ENCODE assay signal across 8 cellular contexts in the genomic region with DNA sequence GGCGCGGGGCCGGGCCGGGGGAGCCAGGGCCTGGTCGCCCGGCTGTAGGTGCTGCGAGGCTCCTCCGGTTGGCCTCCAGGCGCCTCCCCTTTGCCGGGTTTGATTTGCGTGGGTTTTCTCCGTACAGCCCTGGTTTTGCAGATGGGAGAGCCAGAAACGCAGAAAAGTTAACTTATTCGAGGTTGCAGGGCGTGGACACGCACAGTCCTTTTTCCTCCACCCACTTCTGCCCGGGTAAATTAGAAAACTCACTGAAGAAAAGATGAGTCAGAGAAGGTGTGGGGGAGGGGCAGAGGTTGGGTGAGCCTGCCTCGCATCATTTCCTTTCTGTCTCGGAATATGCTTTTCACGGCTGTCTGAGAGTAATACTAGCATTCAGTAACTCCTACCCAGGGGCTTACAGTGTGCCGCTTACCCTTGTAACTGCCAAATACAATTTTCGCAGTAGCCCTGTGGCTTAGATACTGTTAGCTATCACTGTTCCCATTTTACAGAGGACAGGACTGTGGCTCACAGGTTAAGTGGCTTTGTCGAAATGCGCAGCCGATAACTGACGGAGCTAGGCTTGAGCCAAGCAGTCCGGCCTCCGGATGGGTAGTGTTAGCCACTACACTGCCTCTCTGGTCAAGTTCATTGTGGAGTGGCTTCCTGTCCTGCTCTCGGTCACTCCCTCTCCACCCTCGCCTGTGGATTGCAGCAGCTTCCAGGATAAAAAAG. TPM values are rescaled to one million over a fixed set of nuclear protein-coding genes. Genes with fewer than 3 reads are reported as not detected.
DNase-seq lines count a peak whose midpoint lies in the region; ATAC-seq and TF ChIP-seq lines count a peak whose summit lies in the region.

No MANE protein-coding gene starts in this region.

- DNase-seq in CD8-positive, alpha-beta T cell, result peak; percentile 71 to 93 (median 86)
- DNase-seq in HT-29 (ENCODE audit: low spot score) (peak; percentile 93), T follicular helper cell (ENCODE audit: low read depth) (peak; percentile 87), right cardiac atrium (peak; percentile 64 to 74 (median 69)), retina (peak; percentile 42), vagina (ENCODE audit: extremely low spot score in 2 of 2) (no peak)

- peak overlapping the region; percentile 92 for H3K4me3 Mint-ChIP-seq in CD8-positive, alpha-beta T cell

- no peaks in the 10 kb centered on the region for H3K9me3 Mint-ChIP-seq in CD8-positive, alpha-beta T cell

- intact Hi-C loops in CD8-positive, alpha-beta T cell (cut with DNase I, micrococcal nuclease), result loop anchor here (1.0 to 10.0 kb wide), 7 partner anchors 66 to 1742 kb away; a partner anchor contains a TSS
- intact Hi-C loops in right cardiac atrium (cut with DNase I) (no loop called here), vagina (cut with DNase I) (no loop called here)

- peaks cover 52% of the 10 kb centered on the region for H3K36me3 Mint-ChIP-seq in CD8-positive, alpha-beta T cell

- TF ChIP-seq POLR2A in vagina (IDR thresholded peaks at IDR 0.05), result no peak

- TF ChIP-seq CTCF in CD8-positive, alpha-beta T cell (IDR thresholded peaks at IDR 0.05), result no peak
- TF ChIP-seq CTCF in vagina (IDR thresholded peaks at IDR 0.05), result peak in 1 of 3 experiments; percentile 18

- POLR2A ChIA-PET in CD8-positive, alpha-beta T cell (lab: Charles Lee), result interaction anchor here (1.1 to 1.2 kb wide), 2 partner anchors 8 to 1156 kb away, joined by 3 to 4 read pairs; no protein-coding TSS in a partner anchor

- 4 to 5% (median 4%) methylated on average over 28 to 30 of the region's 30 CpGs for WGBS in adipose tissue, 3 donors
- 4% methylated on average over 30 of the region's 30 CpGs for WGBS in right cardiac atrium

- H3K27me3 ChIP-seq in CD8-positive, alpha-beta T cell (ENCODE audit: insufficient read depth, low read length), result no peaks in the 10 kb centered on the region
- H3K27me3 ChIP-seq in right cardiac atrium (ENCODE audit: control insufficient read depth, insufficient read depth) (no peaks in the 10 kb centered on the region), vagina (no peaks in the 10 kb centered on the region)

- H3K27ac ChIP-seq in CD8-positive, alpha-beta T cell (ENCODE audit: low read depth, low read length), result peak overlapping the region; percentile 92
- H3K27ac ChIP-seq in adipose tissue (ENCODE audit: low read depth, low read length), result peak overlapping the region; percentile 80
- H3K27ac ChIP-seq in right cardiac atrium (ENCODE audit: low read length), result peak overlapping the region; percentile 85
- H3K27ac ChIP-seq in vagina, result peak overlapping the region; percentile 85

- H3K4me1 Mint-ChIP-seq in CD8-positive, alpha-beta T cell (ENCODE audit: low read depth), result peaks cover 53% of the 10 kb centered on the region

- peak overlapping the region; percentile 97 for H3K4me3 ChIP-seq in CD8-positive, alpha-beta T cell (ENCODE audit: low read depth, low read length)
- H3K4me3 ChIP-seq in right cardiac atrium (ENCODE audit: low read length) (peak overlapping the region; percentile 70), vagina (peak overlapping the region; percentile 92 to 93)

- peak; percentile 81 for ATAC-seq in CD8-positive, alpha-beta T cell
- peak; percentile 25 for ATAC-seq in GM19463 (IDR thresholded peaks at IDR 0.05; ENCODE audit: unreplicated experiment)
- peak; percentile 40 to 82 for ATAC-seq in right cardiac atrium

- peaks cover 34% of the 10 kb centered on the region for H3K4me1 ChIP-seq in CD8-positive, alpha-beta T cell (ENCODE audit: insufficient read depth, low read length)
- H3K4me1 ChIP-seq in right cardiac atrium (ENCODE audit: control insufficient read depth, insufficient read depth, low read length) (peaks cover 7% of the 10 kb centered on the region), vagina (peaks cover 37% of the 10 kb centered on the region)

- H3K9me3 ChIP-seq in CD8-positive, alpha-beta T cell (ENCODE audit: low read length), result no peaks in the 10 kb centered on the region
- H3K9me3 ChIP-seq in right cardiac atrium (ENCODE audit: control insufficient read depth, low read length), result no peaks in the 10 kb centered on the region
- no peaks in the 10 kb centered on the region for H3K9me3 ChIP-seq in vagina

- CTCF ChIA-PET in CD8-positive, alpha-beta T cell (lab: Charles Lee), result interaction anchor here (2.2 kb wide), 1 partner anchor 8 kb away, joined by 8 read pairs; no protein-coding TSS in a partner anchor

- H3K27me3 Mint-ChIP-seq in CD8-positive, alpha-beta T cell (ENCODE audit: low read depth), result no peaks in the 10 kb centered on the region

- peak overlapping the region; percentile 98 for H3K27ac Mint-ChIP-seq in CD8-positive, alpha-beta T cell

- peaks cover 6% of the 10 kb centered on the region for H3K36me3 ChIP-seq in CD8-positive, alpha-beta T cell (ENCODE audit: insufficient read depth, low read length)
- H3K36me3 ChIP-seq in vagina, result peaks cover 0 to 22% of the 10 kb centered on the region in 2 donors

RNA-seq across cellular contexts. Expression of a gene that starts 0.8 kb away (rescaled TPM):
- total RNA-seq in CD8-positive, alpha-beta T cell, result 10 to 100 TPM; 10.5 to 11.0 TPM
- total RNA-seq in HT-29 (2014; rRNA removed; shearing (Covaris generic)), result 105 and 106 TPM in 2 replicates
- polyA plus RNA-seq in adipose tissue (10 to 100 TPM in 2 of 3 donors, 1 to 10 TPM in 1; 9.4 to 18.8 (median 13.2) TPM), right cardiac atrium (10.6 TPM)
- total RNA-seq in right cardiac atrium (10 to 100 TPM; 11.3 to 13.4 (median 12.3) TPM), vagina (21.6 TPM)

Comparison
In these comparisons a context has a peak if more than half of its experiments do, and no peak if none do; other contexts are left out.
1. ATAC-seq: peak in every context shown above with its lines; median percentile 81 in CD8-positive, alpha-beta T cell; 61 in right cardiac atrium; 25 in GM19463.
2. DNase-seq: peak in CD8-positive, alpha-beta T cell (7 of 7), HT-29 (single experiment), T follicular helper cell (single experiment), right cardiac atrium (3 of 3) and retina (single experiment); none in vagina (0 of 2).
3. intact Hi-C loops: an anchor here in CD8-positive, alpha-beta T cell (1.0 to 10.0 kb wide); none called in right cardiac atrium and vagina.
4. Peak in every context shown above with its lines, with median percentiles within 50 percentile points of each other: H3K27ac ChIP-seq and H3K4me3 ChIP-seq.